1 cellular context compared by ENCODE assay signal in genomic region chr4:1572964-1573720, GRCh38.
TF ChIP-seq lines count a peak whose summit lies in the region.

No MANE protein-coding gene starts in this region.

TF ChIP-seq in HEK293, 187 proteins besides CTCF, POLR2A, EP300 and RAD21 (continues in another document):
- TF ChIP-seq PRDM2 (tag by site-specific recombination; IDR thresholded peaks at IDR 0.05; ENCODE audit: borderline replicate concordance) (no peak), ZNF660 (tag by site-specific recombination; IDR thresholded peaks at IDR 0.05) (no peak), ZNF830 (tag by site-specific recombination; IDR thresholded peaks at IDR 0.05; ENCODE audit: low read depth) (no peak), ZNF37A (tag by site-specific recombination; IDR thresholded peaks at IDR 0.05) (no peak), PATZ1 (tag by site-specific recombination; IDR thresholded peaks at IDR 0.05) (no peak; the same call in 1 of the 2 replicates), ZNF514 (tag by site-specific recombination; IDR thresholded peaks at IDR 0.05) (no peak), GFI1B (tag by site-specific recombination; IDR thresholded peaks at IDR 0.05) (no peak), ELK4 (IDR thresholded peaks at IDR 0.05; ENCODE audit: borderline replicate concordance, low read depth, low read length) (no peak), ZNF362 (tag by site-specific recombination; IDR thresholded peaks at IDR 0.05) (no peak), ZSCAN4 (tag by site-specific recombination; IDR thresholded peaks at IDR 0.05) (peak; percentile 64), ZNF157 (tag by site-specific recombination; IDR thresholded peaks at IDR 0.05) (no peak), KLF10 (tag by site-specific recombination; IDR thresholded peaks at IDR 0.05) (no peak), RBAK (tag by site-specific recombination; IDR thresholded peaks at IDR 0.05) (no peak), GLIS2 (tag by site-specific recombination; IDR thresholded peaks at IDR 0.05) (no peak), ZNF248 (tag by site-specific recombination; IDR thresholded peaks at IDR 0.05) (no peak), IKZF3 (tag by site-specific recombination; IDR thresholded peaks at IDR 0.05) (peak; percentile 78), ZBTB10 (tag by site-specific recombination; IDR thresholded peaks at IDR 0.05) (peak; percentile 14; the same call in 1 of the 2 replicates), ZNF18 (tag by site-specific recombination; IDR thresholded peaks at IDR 0.05) (peak; percentile 99), ZNF366 (tag by site-specific recombination; conservative IDR thresholded peaks at IDR 0.05) (peak; percentile 65; the same call in 1 of the 2 replicates), SCRT1 (tag by site-specific recombination; IDR thresholded peaks at IDR 0.05; ENCODE audit: borderline replicate concordance) (no peak), ZNF48 (tag by site-specific recombination; IDR thresholded peaks at IDR 0.05) (no peak), ZBTB11 (tag by site-specific recombination; conservative IDR thresholded peaks at IDR 0.05; ENCODE audit: low read depth) (no peak), ZNF133 (tag by site-specific recombination; IDR thresholded peaks at IDR 0.05) (no peak), ZNF791 (tag by site-specific recombination; IDR thresholded peaks at IDR 0.05) (no peak), SALL2 (tag by site-specific recombination; IDR thresholded peaks at IDR 0.05; ENCODE audit: borderline replicate concordance) (no peak), ZBTB17 (tag by site-specific recombination; IDR thresholded peaks at IDR 0.05) (no peak), ZNF777 (tag by site-specific recombination; IDR thresholded peaks at IDR 0.05; ENCODE audit: borderline replicate concordance) (no peak), SP3 (tag by site-specific recombination; IDR thresholded peaks at IDR 0.05) (0 out of 2 replicates have a peak, but pooled peaks have one; percentile 9), ZNF2 (tag by site-specific recombination; IDR thresholded peaks at IDR 0.05) (peak; percentile 68; the same call in 1 of the 2 replicates), GLI2 (tag by site-specific recombination; IDR thresholded peaks at IDR 0.05; ENCODE audit: borderline replicate concordance, low read depth) (no peak), ZNF341 (tag by site-specific recombination; IDR thresholded peaks at IDR 0.05; ENCODE audit: low read depth) (no peak), EGR2 (tag by site-specific recombination; IDR thresholded peaks at IDR 0.05; ENCODE audit: low read depth) (peak; percentile 75), ZNF600 (tag by site-specific recombination; IDR thresholded peaks at IDR 0.05) (peak; percentile 57; the same call in 1 of the 2 replicates), ZNF394 (tag by site-specific recombination; IDR thresholded peaks at IDR 0.05; ENCODE audit: borderline replicate concordance) (peak; percentile 100), ZNF560 (tag by site-specific recombination; IDR thresholded peaks at IDR 0.05; ENCODE audit: borderline replicate concordance) (no peak), YY2 (tag by site-specific recombination; IDR thresholded peaks at IDR 0.05) (no peak), ZNF202 (tag by site-specific recombination; IDR thresholded peaks at IDR 0.05; ENCODE audit: borderline replicate concordance) (no peak), KLF1 (tag by site-specific recombination; IDR thresholded peaks at IDR 0.05) (0 out of 2 replicates have a peak, but pooled peaks have one; percentile 24), ZNF561 (tag by site-specific recombination; IDR thresholded peaks at IDR 0.05; ENCODE audit: borderline replicate concordance) (no peak), KLF9 (tag by site-specific recombination; IDR thresholded peaks at IDR 0.05; ENCODE audit: low read depth) (no peak; the same call in 1 of the 2 replicates), KLF8 (tag by site-specific recombination; IDR thresholded peaks at IDR 0.05) (peak; percentile 29; the same call in 1 of the 2 replicates), ZNF76 (tag by site-specific recombination; IDR thresholded peaks at IDR 0.05; ENCODE audit: borderline replicate concordance, low read depth) (no peak)
